Comparison of ENCODE assay signal across 1 cellular context in the genomic region with DNA sequence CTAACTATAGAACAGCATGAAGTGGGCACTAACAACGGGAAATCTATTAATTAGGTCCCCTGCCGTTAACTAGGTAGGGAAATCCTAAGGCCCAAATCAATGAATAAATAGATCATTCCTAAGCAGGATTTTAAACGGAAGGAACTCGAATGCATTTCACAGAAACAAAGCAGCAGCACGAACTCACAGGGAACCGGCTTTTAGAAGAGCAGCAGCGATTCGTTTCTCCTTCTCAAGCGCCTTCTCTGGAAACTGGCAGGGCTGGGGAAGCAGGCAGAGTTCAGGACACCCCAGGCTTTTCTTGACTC.
TF ChIP-seq lines count a peak whose summit lies in the region.

No MANE protein-coding gene starts in this region.

TF ChIP-seq in HEK293, 187 proteins besides CTCF, POLR2A, EP300 and RAD21 (continued from another document):
- no peak for TF ChIP-seq ZNF23 (tag by site-specific recombination; IDR thresholded peaks at IDR 0.05; ENCODE audit: borderline replicate concordance)
- TF ChIP-seq ZNF654 (tag by site-specific recombination; IDR thresholded peaks at IDR 0.05; ENCODE audit: low read depth), result no peak
- no peak for TF ChIP-seq ZNF555 (tag by site-specific recombination; conservative IDR thresholded peaks at IDR 0.05)
- peak; percentile 64 for TF ChIP-seq ZBTB17 (tag by site-specific recombination; IDR thresholded peaks at IDR 0.05)
- no peak for TF ChIP-seq ZNF645 (tag by site-specific recombination; IDR thresholded peaks at IDR 0.05)
- no peak for TF ChIP-seq ZNF146 (tag by site-specific recombination; IDR thresholded peaks at IDR 0.05)
- 0 out of 2 replicates have a peak, but pooled peaks have one; percentile 38 for TF ChIP-seq ZNF660 (tag by site-specific recombination; IDR thresholded peaks at IDR 0.05)
- no peak for TF ChIP-seq ZNF837 (tag by site-specific recombination; IDR thresholded peaks at IDR 0.05)
- TF ChIP-seq ZSCAN23 (tag by site-specific recombination; IDR thresholded peaks at IDR 0.05), result no peak
- no peak for TF ChIP-seq ZNF404 (tag by site-specific recombination; IDR thresholded peaks at IDR 0.05)
- TF ChIP-seq ZNF830 (tag by site-specific recombination; IDR thresholded peaks at IDR 0.05; ENCODE audit: low read depth), result no peak
- TF ChIP-seq, protein P1, sequence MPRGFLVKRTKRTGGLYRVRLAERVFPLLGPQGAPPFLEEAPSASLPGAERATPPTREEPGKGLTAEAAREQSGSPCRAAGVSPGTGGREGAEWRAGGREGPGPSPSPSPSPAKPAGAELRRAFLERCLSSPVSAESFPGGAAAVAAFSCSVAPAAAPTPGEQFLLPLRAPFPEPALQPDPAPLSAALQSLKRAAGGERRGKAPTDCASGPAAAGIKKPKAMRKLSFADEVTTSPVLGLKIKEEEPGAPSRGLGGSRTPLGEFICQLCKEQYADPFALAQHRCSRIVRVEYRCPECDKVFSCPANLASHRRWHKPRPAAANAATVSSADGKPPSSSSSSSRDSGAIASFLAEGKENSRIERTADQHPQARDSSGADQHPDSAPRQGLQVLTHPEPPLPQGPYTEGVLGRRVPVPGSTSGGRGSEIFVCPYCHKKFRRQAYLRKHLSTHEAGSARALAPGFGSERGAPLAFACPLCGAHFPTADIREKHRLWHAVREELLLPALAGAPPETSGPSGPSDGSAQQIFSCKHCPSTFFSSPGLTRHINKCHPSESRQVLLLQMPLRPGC (tag by site-specific recombination; IDR thresholded peaks at IDR 0.05), result no peak
- TF ChIP-seq, protein P2, sequence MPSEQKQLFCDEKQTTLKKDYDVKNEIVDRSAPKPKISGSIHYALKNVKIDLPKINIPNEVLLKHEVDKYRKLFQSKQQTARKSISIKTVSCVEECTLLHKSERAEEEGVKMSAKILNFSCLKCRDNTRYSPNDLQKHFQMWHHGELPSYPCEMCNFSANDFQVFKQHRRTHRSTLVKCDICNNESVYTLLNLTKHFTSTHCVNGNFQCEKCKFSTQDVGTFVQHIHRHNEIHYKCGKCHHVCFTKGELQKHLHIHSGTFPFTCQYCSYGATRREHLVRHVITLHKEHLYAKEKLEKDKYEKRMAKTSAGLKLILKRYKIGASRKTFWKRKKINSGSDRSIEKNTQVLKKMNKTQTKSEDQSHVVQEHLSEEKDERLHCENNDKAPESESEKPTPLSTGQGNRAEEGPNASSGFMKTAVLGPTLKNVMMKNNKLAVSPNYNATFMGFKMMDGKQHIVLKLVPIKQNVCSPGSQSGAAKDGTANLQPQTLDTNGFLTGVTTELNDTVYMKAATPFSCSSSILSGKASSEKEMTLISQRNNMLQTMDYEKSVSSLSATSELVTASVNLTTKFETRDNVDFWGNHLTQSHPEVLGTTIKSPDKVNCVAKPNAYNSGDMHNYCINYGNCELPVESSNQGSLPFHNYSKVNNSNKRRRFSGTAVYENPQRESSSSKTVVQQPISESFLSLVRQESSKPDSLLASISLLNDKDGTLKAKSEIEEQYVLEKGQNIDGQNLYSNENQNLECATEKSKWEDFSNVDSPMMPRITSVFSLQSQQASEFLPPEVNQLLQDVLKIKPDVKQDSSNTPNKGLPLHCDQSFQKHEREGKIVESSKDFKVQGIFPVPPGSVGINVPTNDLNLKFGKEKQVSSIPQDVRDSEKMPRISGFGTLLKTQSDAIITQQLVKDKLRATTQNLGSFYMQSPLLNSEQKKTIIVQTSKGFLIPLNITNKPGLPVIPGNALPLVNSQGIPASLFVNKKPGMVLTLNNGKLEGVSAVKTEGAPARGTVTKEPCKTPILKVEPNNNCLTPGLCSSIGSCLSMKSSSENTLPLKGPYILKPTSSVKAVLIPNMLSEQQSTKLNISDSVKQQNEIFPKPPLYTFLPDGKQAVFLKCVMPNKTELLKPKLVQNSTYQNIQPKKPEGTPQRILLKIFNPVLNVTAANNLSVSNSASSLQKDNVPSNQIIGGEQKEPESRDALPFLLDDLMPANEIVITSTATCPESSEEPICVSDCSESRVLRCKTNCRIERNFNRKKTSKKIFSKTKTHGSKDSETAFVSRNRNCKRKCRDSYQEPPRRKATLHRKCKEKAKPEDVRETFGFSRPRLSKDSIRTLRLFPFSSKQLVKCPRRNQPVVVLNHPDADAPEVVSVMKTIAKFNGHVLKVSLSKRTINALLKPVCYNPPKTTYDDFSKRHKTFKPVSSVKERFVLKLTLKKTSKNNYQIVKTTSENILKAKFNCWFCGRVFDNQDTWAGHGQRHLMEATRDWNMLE (tag by site-specific recombination; conservative IDR thresholded peaks at IDR 0.05; ENCODE audit: low read depth), result no peak
- TF ChIP-seq ZNF707 (tag by site-specific recombination; IDR thresholded peaks at IDR 0.05), result no peak
- no peak for TF ChIP-seq ZNF16 (tag by site-specific recombination; IDR thresholded peaks at IDR 0.05; ENCODE audit: low read depth)
- TF ChIP-seq ZFP3 (tag by site-specific recombination; IDR thresholded peaks at IDR 0.05; ENCODE audit: low read depth), result no peak
- TF ChIP-seq, protein P3, sequence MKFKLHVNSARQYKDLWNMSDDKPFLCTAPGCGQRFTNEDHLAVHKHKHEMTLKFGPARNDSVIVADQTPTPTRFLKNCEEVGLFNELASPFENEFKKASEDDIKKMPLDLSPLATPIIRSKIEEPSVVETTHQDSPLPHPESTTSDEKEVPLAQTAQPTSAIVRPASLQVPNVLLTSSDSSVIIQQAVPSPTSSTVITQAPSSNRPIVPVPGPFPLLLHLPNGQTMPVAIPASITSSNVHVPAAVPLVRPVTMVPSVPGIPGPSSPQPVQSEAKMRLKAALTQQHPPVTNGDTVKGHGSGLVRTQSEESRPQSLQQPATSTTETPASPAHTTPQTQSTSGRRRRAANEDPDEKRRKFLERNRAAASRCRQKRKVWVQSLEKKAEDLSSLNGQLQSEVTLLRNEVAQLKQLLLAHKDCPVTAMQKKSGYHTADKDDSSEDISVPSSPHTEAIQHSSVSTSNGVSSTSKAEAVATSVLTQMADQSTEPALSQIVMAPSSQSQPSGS (tag by site-specific recombination; IDR thresholded peaks at IDR 0.05; ENCODE audit: low read depth), result no peak
- TF ChIP-seq SCRT1 (tag by site-specific recombination; IDR thresholded peaks at IDR 0.05; ENCODE audit: borderline replicate concordance), result no peak
- no peak for TF ChIP-seq ZBTB20 (tag by site-specific recombination; IDR thresholded peaks at IDR 0.05)
- TF ChIP-seq ZNF473 (tag by site-specific recombination; IDR thresholded peaks at IDR 0.05), result no peak
- no peak for TF ChIP-seq ZNF416 (tag by site-specific recombination; IDR thresholded peaks at IDR 0.05)
- peak; percentile 38; the same call in 1 of the 2 replicates for TF ChIP-seq ZIC2 (tag by site-specific recombination; IDR thresholded peaks at IDR 0.05)
- TF ChIP-seq PRDM2 (tag by site-specific recombination; IDR thresholded peaks at IDR 0.05; ENCODE audit: borderline replicate concordance), result no peak
- TF ChIP-seq KLF1 (tag by site-specific recombination; IDR thresholded peaks at IDR 0.05), result no peak
- no peak for TF ChIP-seq ZNF843 (tag by site-specific recombination; IDR thresholded peaks at IDR 0.05)
- TF ChIP-seq ZNF341 (tag by site-specific recombination; IDR thresholded peaks at IDR 0.05; ENCODE audit: low read depth), result peak; percentile 53
- no peak for TF ChIP-seq ZSCAN4 (tag by site-specific recombination; IDR thresholded peaks at IDR 0.05)
- peak; percentile 100 for TF ChIP-seq ZNF335 (tag by site-specific recombination; conservative IDR thresholded peaks at IDR 0.05)
- TF ChIP-seq, protein P4, sequence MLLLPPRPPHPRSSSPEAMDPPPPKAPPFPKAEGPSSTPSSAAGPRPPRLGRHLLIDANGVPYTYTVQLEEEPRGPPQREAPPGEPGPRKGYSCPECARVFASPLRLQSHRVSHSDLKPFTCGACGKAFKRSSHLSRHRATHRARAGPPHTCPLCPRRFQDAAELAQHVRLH (tag by site-specific recombination; IDR thresholded peaks at IDR 0.05), result no peak
- TF ChIP-seq ZNF629 (tag by site-specific recombination; IDR thresholded peaks at IDR 0.05), result no peak
- TF ChIP-seq ZBTB11 (tag by site-specific recombination; conservative IDR thresholded peaks at IDR 0.05; ENCODE audit: low read depth), result no peak
- no peak for TF ChIP-seq RBAK (tag by site-specific recombination; IDR thresholded peaks at IDR 0.05)
- TF ChIP-seq, protein P5, sequence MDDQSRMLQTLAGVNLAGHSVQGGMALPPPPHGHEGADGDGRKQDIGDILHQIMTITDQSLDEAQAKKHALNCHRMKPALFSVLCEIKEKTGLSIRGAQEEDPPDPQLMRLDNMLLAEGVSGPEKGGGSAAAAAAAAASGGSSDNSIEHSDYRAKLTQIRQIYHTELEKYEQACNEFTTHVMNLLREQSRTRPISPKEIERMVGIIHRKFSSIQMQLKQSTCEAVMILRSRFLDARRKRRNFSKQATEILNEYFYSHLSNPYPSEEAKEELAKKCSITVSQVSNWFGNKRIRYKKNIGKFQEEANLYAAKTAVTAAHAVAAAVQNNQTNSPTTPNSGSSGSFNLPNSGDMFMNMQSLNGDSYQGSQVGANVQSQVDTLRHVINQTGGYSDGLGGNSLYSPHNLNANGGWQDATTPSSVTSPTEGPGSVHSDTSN (CRISPR knock-in tag; IDR thresholded peaks at IDR 0.05), result no peak
- TF ChIP-seq ZSCAN30 (tag by site-specific recombination; IDR thresholded peaks at IDR 0.05), result no peak
- no peak for TF ChIP-seq ZNF48 (tag by site-specific recombination; IDR thresholded peaks at IDR 0.05)
